Comparison of ENCODE assay signal across 35 cellular contexts in the genomic region with DNA sequence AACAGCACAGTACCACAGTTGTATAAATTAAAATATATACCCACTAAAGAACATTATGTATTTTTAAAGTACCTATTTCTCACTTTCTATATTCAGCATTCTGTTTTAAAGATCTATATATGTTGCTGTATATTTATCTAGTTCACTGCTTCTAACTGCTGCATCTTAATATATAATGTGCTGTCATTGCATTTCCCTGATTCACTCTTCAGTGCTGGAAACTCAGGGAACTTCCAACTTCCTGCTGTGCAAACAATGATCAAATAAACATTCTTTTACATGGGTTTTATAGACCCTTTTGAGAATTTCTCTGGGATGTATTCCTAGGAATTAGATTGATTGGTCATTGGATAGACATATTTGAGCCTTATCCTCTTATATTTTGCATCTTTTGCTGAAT.
"Had no signal": no experiment of that assay in that cellular context is flagged by ENCODE, and none has a peak within 500 bp of the region (broad histone marks: within the 10 kb centered on the region; RNA-seq: fewer than 3 reads in every experiment).

No MANE protein-coding gene starts in this region.

- FAIRE-seq: colon had no signal

- H3K27ac Mint-ChIP-seq: activated CD4-positive, alpha-beta memory T cell treated with anti-CD3 and anti-CD28 coated beads for 36 hours; activated CD4-positive, alpha-beta T cell treated with anti-CD3 and anti-CD28 coated beads for 36 hours; activated CD4-positive, alpha-beta T cell treated with anti-CD3 and anti-CD28 coated beads, Interleukin-2, amount 10 ng/mL, durations not matched to agents 24 days and 14 days; activated CD8-positive, alpha-beta memory T cell treated with anti-CD3 and anti-CD28 coated beads, Interleukin-2, amount 10 ng/mL, durations not matched to agents 7 days and 5 days; activated CD8-positive, alpha-beta T cell treated with anti-CD3 and anti-CD28 coated beads, Interleukin-2, amount 10 ng/mL, durations not matched to agents 7 days and 5 days; activated naive CD4-positive, alpha-beta T cell treated with anti-CD3 and anti-CD28 coated beads for 36 hours; activated naive CD4-positive, alpha-beta T cell treated with anti-CD3 and anti-CD28 coated beads, Interleukin-2, amount 50 U/mL, for 24 hours; activated naive CD8-positive, alpha-beta T cell treated with anti-CD3 and anti-CD28 coated beads for 36 hours; activated naive CD8-positive, alpha-beta T cell treated with anti-CD3 and anti-CD28 coated beads, Interleukin-2, amount 50 U/mL, for 24 hours; activated T-helper 1 cell treated with anti-CD3 and anti-CD28 coated beads, Interleukin-12 subunit alpha, Interleukin-12 subunit beta, Interleukin-2, Interleukin-4 antibody, amounts not matched to agents 30 ng/mL and 10 ng/mL and 1 ng/mL, durations not matched to agents 14 hours and 24 hours and 36 hours; activated T-helper 2 cell treated with anti-CD3 and anti-CD28 coated beads, Interferon-gamma antibody, Interleukin-2, Interleukin-4, amounts not matched to agents 10 μg/mL and 5 μg/mL and 100 μg/mL, durations not matched to agents 14 hours and 24 hours and 36 hours; brain; effector memory CD8-positive, alpha-beta T cell had no signal

- H3K27me3 ChIP-seq: adrenal gland, breast epithelium, esophagus muscularis mucosa, foreskin keratinocyte, gastrocnemius medialis, heart left ventricle had no signal

- ATAC-seq: activated CD4-positive, alpha-beta T cell treated with anti-CD3 and anti-CD28 coated beads for 36 hours; activated CD8-positive, alpha-beta memory T cell treated with anti-CD3 and anti-CD28 coated beads, Interleukin-2, amount 10 ng/mL, durations not matched to agents 7 days and 5 days; activated CD8-positive, alpha-beta T cell treated with anti-CD3 and anti-CD28 coated beads, Interleukin-2, amount 10 ng/mL, durations not matched to agents 7 days and 5 days; activated naive CD8-positive, alpha-beta T cell treated with anti-CD3 and anti-CD28 coated beads, Interleukin-2, amount 50 U/mL, for 24 hours; effector memory CD8-positive, alpha-beta T cell; foreskin keratinocyte; gastrocnemius medialis; heart left ventricle had no signal

- H3K4me3 ChIP-seq: adrenal gland, breast epithelium, esophagus muscularis mucosa, gastrocnemius medialis, heart left ventricle had no signal

- H3K27ac ChIP-seq: adrenal gland, breast epithelium, esophagus muscularis mucosa, foreskin keratinocyte, gastrocnemius medialis, heart left ventricle had no signal

- H3K36me3 Mint-ChIP-seq: activated CD4-positive, alpha-beta memory T cell treated with anti-CD3 and anti-CD28 coated beads for 36 hours; activated CD8-positive, alpha-beta memory T cell treated with anti-CD3 and anti-CD28 coated beads, Interleukin-2, amount 10 ng/mL, durations not matched to agents 7 days and 5 days; activated naive CD4-positive, alpha-beta T cell treated with anti-CD3 and anti-CD28 coated beads, Interleukin-2, amount 50 U/mL, for 24 hours; activated naive CD8-positive, alpha-beta T cell treated with anti-CD3 and anti-CD28 coated beads for 36 hours had no signal

- H3K4me1 ChIP-seq: adrenal gland, breast epithelium, esophagus muscularis mucosa, foreskin keratinocyte, gastrocnemius medialis, heart left ventricle had no signal

- H3K4me1 Mint-ChIP-seq: activated CD4-positive, alpha-beta T cell treated with anti-CD3 and anti-CD28 coated beads for 36 hours; activated CD4-positive, alpha-beta T cell treated with anti-CD3 and anti-CD28 coated beads, Interleukin-2, amount 10 ng/mL, durations not matched to agents 24 days and 14 days; activated CD8-positive, alpha-beta memory T cell treated with anti-CD3 and anti-CD28 coated beads, Interleukin-2, amount 10 ng/mL, durations not matched to agents 7 days and 5 days; activated naive CD4-positive, alpha-beta T cell treated with anti-CD3 and anti-CD28 coated beads, Interleukin-2, amount 50 U/mL, for 24 hours; activated naive CD8-positive, alpha-beta T cell treated with anti-CD3 and anti-CD28 coated beads for 36 hours; activated naive CD8-positive, alpha-beta T cell treated with anti-CD3 and anti-CD28 coated beads, Interleukin-2, amount 50 U/mL, for 24 hours; central memory CD8-positive, alpha-beta T cell had no signal

- H3K9me3 Mint-ChIP-seq: activated CD4-positive, alpha-beta memory T cell treated with anti-CD3 and anti-CD28 coated beads for 36 hours; activated CD4-positive, alpha-beta T cell treated with anti-CD3 and anti-CD28 coated beads, Interleukin-2, amount 10 ng/mL, durations not matched to agents 24 days and 14 days; activated naive CD4-positive, alpha-beta T cell treated with anti-CD3 and anti-CD28 coated beads for 36 hours; activated naive CD4-positive, alpha-beta T cell treated with anti-CD3 and anti-CD28 coated beads, Interleukin-2, amount 50 U/mL, for 24 hours; activated naive CD8-positive, alpha-beta T cell treated with anti-CD3 and anti-CD28 coated beads for 36 hours; activated naive CD8-positive, alpha-beta T cell treated with anti-CD3 and anti-CD28 coated beads, Interleukin-2, amount 50 U/mL, for 24 hours; activated T-helper 1 cell treated with anti-CD3 and anti-CD28 coated beads, Interleukin-12 subunit alpha, Interleukin-12 subunit beta, Interleukin-2, Interleukin-4 antibody, amounts not matched to agents 30 ng/mL and 10 ng/mL and 1 ng/mL, durations not matched to agents 14 hours and 24 hours and 36 hours; activated T-helper 2 cell treated with anti-CD3 and anti-CD28 coated beads, Interferon-gamma antibody, Interleukin-2, Interleukin-4, amounts not matched to agents 10 μg/mL and 5 μg/mL and 100 μg/mL, durations not matched to agents 14 hours and 24 hours and 36 hours; central memory CD8-positive, alpha-beta T cell had no signal

- DNase-seq: activated CD4-positive, alpha-beta memory T cell treated with anti-CD3 and anti-CD28 coated beads for 36 hours; activated CD4-positive, alpha-beta T cell treated with anti-CD3 and anti-CD28 coated beads for 36 hours; activated CD4-positive, alpha-beta T cell treated with anti-CD3 and anti-CD28 coated beads, Interleukin-2, amount 10 ng/mL, durations not matched to agents 24 days and 14 days; activated CD4-positive, CD25-positive, alpha-beta regulatory T cell; activated CD4-positive, CD25-positive, alpha-beta regulatory T cell treated with anti-CD3 and anti-CD28 coated beads, Interleukin-2, amount 50 U/mL, for 72 hours; activated CD8-positive, alpha-beta memory T cell treated with anti-CD3 and anti-CD28 coated beads, Interleukin-2, amount 10 ng/mL, durations not matched to agents 7 days and 5 days; activated CD8-positive, alpha-beta memory T cell treated with anti-CD3 and anti-CD28 coated beads, Interleukin-2, amount 50 U/mL, for 4 hours; activated CD8-positive, alpha-beta T cell treated with anti-CD3 and anti-CD28 coated beads, Interleukin-2, amount 10 ng/mL, durations not matched to agents 7 days and 5 days; activated effector memory CD4-positive, alpha-beta T cell treated with anti-CD3 and anti-CD28 coated beads, Interleukin-2, amount 50 U/mL, for 16 hours; activated naive CD4-positive, alpha-beta T cell treated with anti-CD3 and anti-CD28 coated beads for 36 hours; activated naive CD8-positive, alpha-beta T cell treated with anti-CD3 and anti-CD28 coated beads for 36 hours; activated naive CD8-positive, alpha-beta T cell treated with anti-CD3 and anti-CD28 coated beads, Interleukin-2, amount 50 U/mL, for 24 hours; activated T-cell treated with anti-CD3 and anti-CD28 coated beads, Interleukin-2, amount 50 U/mL, for 1 hour; activated T-cell treated with anti-CD3 and anti-CD28 coated beads, Interleukin-2, amount 50 U/mL, for 48 hours; adrenal gland; amygdala; aorta; cortex of kidney; dermis blood vessel endothelial cell; effector CD4-positive, alpha-beta T cell; effector memory CD8-positive, alpha-beta T cell; erythroblast; foreskin keratinocyte; gastrocnemius medialis; glutamatergic neuron; heart left ventricle; T-helper 2 cell had no signal

- H3K27me3 Mint-ChIP-seq: activated naive CD4-positive, alpha-beta T cell treated with anti-CD3 and anti-CD28 coated beads, Interleukin-2, amount 50 U/mL, for 24 hours; activated naive CD8-positive, alpha-beta T cell treated with anti-CD3 and anti-CD28 coated beads for 36 hours; activated naive CD8-positive, alpha-beta T cell treated with anti-CD3 and anti-CD28 coated beads, Interleukin-2, amount 50 U/mL, for 24 hours; brain had no signal

- H3K9me3 ChIP-seq: adrenal gland, breast epithelium, esophagus muscularis mucosa, gastrocnemius medialis, heart left ventricle had no signal

- H3K36me3 ChIP-seq: adrenal gland, breast epithelium, esophagus muscularis mucosa, gastrocnemius medialis, heart left ventricle had no signal

- H3K4me3 Mint-ChIP-seq: activated CD4-positive, alpha-beta memory T cell treated with anti-CD3 and anti-CD28 coated beads for 36 hours; activated CD4-positive, alpha-beta T cell treated with anti-CD3 and anti-CD28 coated beads for 36 hours; activated CD4-positive, alpha-beta T cell treated with anti-CD3 and anti-CD28 coated beads, Interleukin-2, amount 10 ng/mL, durations not matched to agents 24 days and 14 days; activated CD8-positive, alpha-beta memory T cell treated with anti-CD3 and anti-CD28 coated beads, Interleukin-2, amount 10 ng/mL, durations not matched to agents 7 days and 5 days; activated CD8-positive, alpha-beta T cell treated with anti-CD3 and anti-CD28 coated beads, Interleukin-2, amount 10 ng/mL, durations not matched to agents 7 days and 5 days; activated naive CD4-positive, alpha-beta T cell treated with anti-CD3 and anti-CD28 coated beads for 36 hours; activated naive CD4-positive, alpha-beta T cell treated with anti-CD3 and anti-CD28 coated beads, Interleukin-2, amount 50 U/mL, for 24 hours; activated naive CD8-positive, alpha-beta T cell treated with anti-CD3 and anti-CD28 coated beads for 36 hours; activated naive CD8-positive, alpha-beta T cell treated with anti-CD3 and anti-CD28 coated beads, Interleukin-2, amount 50 U/mL, for 24 hours; activated T-helper 1 cell treated with anti-CD3 and anti-CD28 coated beads, Interleukin-12 subunit alpha, Interleukin-12 subunit beta, Interleukin-2, Interleukin-4 antibody, amounts not matched to agents 30 ng/mL and 10 ng/mL and 1 ng/mL, durations not matched to agents 14 hours and 24 hours and 36 hours; brain; central memory CD8-positive, alpha-beta T cell; effector memory CD8-positive, alpha-beta T cell had no signal
